ENCODE assay signal across 24 cellular contexts in the genomic region with DNA sequence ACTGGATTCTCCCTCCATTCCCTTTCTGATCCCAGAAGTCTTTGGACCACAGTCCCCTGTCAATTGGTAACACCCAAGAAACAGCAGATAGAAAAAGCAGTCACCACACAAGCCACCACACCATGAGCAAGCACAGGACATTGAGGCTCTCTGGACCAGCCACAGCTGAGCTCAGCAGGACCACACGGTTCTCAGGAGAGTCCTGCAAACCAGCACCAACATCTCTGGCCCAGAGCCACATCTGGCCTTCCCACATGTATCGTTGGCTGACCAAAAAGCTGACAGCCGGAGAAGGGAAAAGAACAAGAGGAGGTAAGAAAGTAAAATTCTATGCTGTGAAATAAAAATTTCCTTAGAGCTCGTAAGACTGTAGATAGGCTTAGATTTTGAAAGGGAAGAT.
"Had no signal": no experiment of that assay in that cellular context is flagged by ENCODE, and none has a peak within 500 bp of the region (broad histone marks: within the 10 kb centered on the region; RNA-seq: fewer than 3 reads in every experiment).

No MANE protein-coding gene starts in this region.

- H3K4me3 ChIP-seq: esophagus squamous epithelium, heart right ventricle, lower lobe of right lung, ovary, psoas muscle, sigmoid colon, stomach, thyroid gland, vagina had no signal

- H3K36me3 Mint-ChIP-seq: natural killer cell; stimulated activated effector memory CD8-positive, alpha-beta T cell treated with anti-CD3 and anti-CD28 coated beads, Interleukin-12 subunit alpha, Interleukin-12 subunit beta, amount 100 ng/mL, for 72 hours had no signal

- H3K9me3 Mint-ChIP-seq: dendritic cell treated with granulocyte-macrophage colony-stimulating factor and Interleukin-4, amounts not matched to agents 40 ng/mL and 50 ng/mL, for 4 days; endodermal cell; natural killer cell; stimulated activated effector memory CD8-positive, alpha-beta T cell treated with anti-CD3 and anti-CD28 coated beads, Interleukin-12 subunit alpha, Interleukin-12 subunit beta, amount 100 ng/mL, for 72 hours had no signal

- H3K27ac Mint-ChIP-seq: dendritic cell treated with granulocyte-macrophage colony-stimulating factor and Interleukin-4, amounts not matched to agents 40 ng/mL and 50 ng/mL, for 4 days; endodermal cell; natural killer cell; stimulated activated effector memory CD8-positive, alpha-beta T cell treated with anti-CD3 and anti-CD28 coated beads, Interleukin-12 subunit alpha, Interleukin-12 subunit beta, amount 100 ng/mL, for 72 hours had no signal

- H3K27me3 ChIP-seq: esophagus squamous epithelium, heart right ventricle, ovary, sigmoid colon, stomach, thyroid gland, vagina had no signal

- H3K27me3 Mint-ChIP-seq: dendritic cell treated with granulocyte-macrophage colony-stimulating factor and Interleukin-4, amounts not matched to agents 40 ng/mL and 50 ng/mL, for 4 days had no signal

- H3K9me3 ChIP-seq: esophagus squamous epithelium, heart right ventricle, lower lobe of right lung, ovary, psoas muscle, sigmoid colon, stomach, thyroid gland, vagina had no signal

- H3K4me3 Mint-ChIP-seq: dendritic cell treated with granulocyte-macrophage colony-stimulating factor and Interleukin-4, amounts not matched to agents 40 ng/mL and 50 ng/mL, for 4 days; endodermal cell; natural killer cell; stimulated activated effector memory CD8-positive, alpha-beta T cell treated with anti-CD3 and anti-CD28 coated beads, Interleukin-12 subunit alpha, Interleukin-12 subunit beta, amount 100 ng/mL, for 72 hours had no signal

- DNase-seq: effector CD8-positive, alpha-beta T cell; endodermal cell; erythroblast; esophagus squamous epithelium; foreskin melanocyte; glutamatergic neuron; heart right ventricle; hippocampal formation; left ventricle myocardium superior; lower lobe of right lung; natural killer cell; occipital lobe; ovary; psoas muscle; sigmoid colon; stimulated activated CD4-positive, alpha-beta T cell treated with anti-CD3 and anti-CD28 coated beads, Interleukin-2, amount 100 ng/mL, for 24 hours; stimulated activated CD4-positive, alpha-beta T cell treated with anti-CD3 and anti-CD28 coated beads, Interleukin-4, amount 100 ng/mL, for 24 hours; stimulated activated naive CD4-positive, alpha-beta T cell treated with Interleukin-2 at 50 U/mL for 16 hours; stomach; thyroid gland; trophoblast cell had no signal

- H3K4me1 Mint-ChIP-seq: endodermal cell; natural killer cell; stimulated activated effector memory CD8-positive, alpha-beta T cell treated with anti-CD3 and anti-CD28 coated beads, Interleukin-12 subunit alpha, Interleukin-12 subunit beta, amount 100 ng/mL, for 72 hours had no signal

- ATAC-seq: left ventricle myocardium superior; lower lobe of right lung; natural killer cell; psoas muscle; stimulated activated effector memory CD8-positive, alpha-beta T cell treated with anti-CD3 and anti-CD28 coated beads, Interleukin-12 subunit alpha, Interleukin-12 subunit beta, amount 100 ng/mL, for 72 hours had no signal

- H3K27ac ChIP-seq: lower lobe of right lung, ovary, psoas muscle, sigmoid colon, stomach, vagina had no signal

- H3K4me1 ChIP-seq: esophagus squamous epithelium, lower lobe of right lung, psoas muscle, sigmoid colon, stomach, thyroid gland, vagina had no signal

- H3K36me3 ChIP-seq: lower lobe of right lung, ovary, sigmoid colon, thyroid gland, vagina had no signal
